ENCODE assay signal across 1 cellular context in the genomic region with DNA sequence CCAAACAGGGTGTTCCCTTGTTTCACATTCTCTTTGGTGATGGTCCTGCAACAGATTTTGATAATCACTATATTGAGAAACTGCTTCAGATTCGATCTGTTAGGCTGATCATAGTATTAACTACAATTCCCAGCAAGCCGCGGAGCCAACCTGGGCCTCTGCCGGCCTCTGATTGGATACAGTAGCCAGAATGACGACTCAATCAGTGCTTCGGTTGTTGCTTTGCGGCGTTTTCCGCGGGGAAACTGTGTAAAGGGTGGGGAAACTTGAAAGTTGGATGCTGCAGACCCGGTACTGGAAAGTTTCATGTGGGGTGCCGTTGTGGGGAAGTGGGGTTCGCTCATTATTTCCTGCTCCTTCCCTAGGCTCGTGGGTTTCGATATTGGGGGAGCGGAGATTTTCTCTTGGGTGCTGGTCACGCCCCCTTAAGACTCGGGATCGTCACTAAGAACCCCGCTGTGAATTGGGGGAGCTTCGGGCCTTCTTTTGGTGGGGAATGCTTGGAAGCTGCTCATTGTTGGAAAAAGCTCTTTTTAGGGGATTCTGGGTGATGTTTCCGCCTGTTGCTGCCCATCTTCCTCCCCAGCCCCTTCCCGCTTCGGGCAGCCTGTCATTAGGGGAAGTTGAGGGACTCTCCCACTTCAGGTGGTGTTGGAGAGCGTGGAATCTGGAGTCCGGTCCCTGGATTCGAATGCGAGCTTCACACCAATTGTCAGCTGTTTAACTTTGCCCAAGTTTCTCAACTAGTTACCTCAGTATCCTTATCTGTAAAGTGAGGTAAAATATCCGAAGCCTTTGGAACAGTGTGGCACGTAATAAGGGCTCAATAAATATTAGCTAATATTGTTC.
TF ChIP-seq lines count a peak whose summit lies in the region.

A gene (plus strand): TSS at position 217 of the 849 bp plus-strand sequence.

TF ChIP-seq in HEK293, 187 proteins besides CTCF, POLR2A, EP300 and RAD21 (continued from another document and continues in another):
- TF ChIP-seq ZNF626 (tag by site-specific recombination; IDR thresholded peaks at IDR 0.05) (no peak), ZNF792 (tag by site-specific recombination; IDR thresholded peaks at IDR 0.05) (no peak), SCRT1 (tag by site-specific recombination; IDR thresholded peaks at IDR 0.05; ENCODE audit: borderline replicate concordance) (no peak), ZNF791 (tag by site-specific recombination; IDR thresholded peaks at IDR 0.05) (no peak), ZIC2 (tag by site-specific recombination; IDR thresholded peaks at IDR 0.05) (no peak), ZNF768 (tag by site-specific recombination; IDR thresholded peaks at IDR 0.05) (no peak), ZBTB21 (tag by site-specific recombination; IDR thresholded peaks at IDR 0.05) (no peak), ZNF423 (tag by site-specific recombination; IDR thresholded peaks at IDR 0.05) (no peak), TCF7L2 (IDR thresholded peaks at IDR 0.05; ENCODE audit: borderline replicate concordance, low read depth, low read length) (no peak), ZNF76 (tag by site-specific recombination; IDR thresholded peaks at IDR 0.05; ENCODE audit: borderline replicate concordance, low read depth) (peak; percentile 69; the same call in 1 of the 2 replicates), ZNF677 (tag by site-specific recombination; IDR thresholded peaks at IDR 0.05) (no peak), ZNF202 (tag by site-specific recombination; IDR thresholded peaks at IDR 0.05; ENCODE audit: borderline replicate concordance) (no peak), ZSCAN16 (tag by site-specific recombination; IDR thresholded peaks at IDR 0.05) (no peak), ZNF777 (tag by site-specific recombination; IDR thresholded peaks at IDR 0.05; ENCODE audit: borderline replicate concordance) (no peak), ZBTB17 (tag by site-specific recombination; IDR thresholded peaks at IDR 0.05) (peak; percentile 63), ZNF514 (tag by site-specific recombination; IDR thresholded peaks at IDR 0.05) (no peak), ZNF623 (tag by site-specific recombination; IDR thresholded peaks at IDR 0.05) (no peak), ZNF394 (tag by site-specific recombination; IDR thresholded peaks at IDR 0.05; ENCODE audit: borderline replicate concordance) (no peak), ZNF133 (tag by site-specific recombination; IDR thresholded peaks at IDR 0.05) (no peak), ZBTB8A (tag by site-specific recombination; IDR thresholded peaks at IDR 0.05) (no peak), KLF9 (tag by site-specific recombination; IDR thresholded peaks at IDR 0.05; ENCODE audit: low read depth) (peak; percentile 89), WT1 (tag by site-specific recombination; IDR thresholded peaks at IDR 0.05) (no peak), GLIS2 (tag by site-specific recombination; IDR thresholded peaks at IDR 0.05) (no peak), ZNF426 (tag by site-specific recombination; IDR thresholded peaks at IDR 0.05) (no peak), ZNF785 (tag by site-specific recombination; IDR thresholded peaks at IDR 0.05) (no peak), ZNF2 (tag by site-specific recombination; IDR thresholded peaks at IDR 0.05) (no peak), ZFHX2 (tag by site-specific recombination; conservative IDR thresholded peaks at IDR 0.05) (no peak), SALL2 (tag by site-specific recombination; IDR thresholded peaks at IDR 0.05; ENCODE audit: borderline replicate concordance) (no peak), ZEB2 (tag by site-specific recombination; IDR thresholded peaks at IDR 0.05) (no peak; the same call in 1 of the 2 replicates), ZNF521 (tag by site-specific recombination; IDR thresholded peaks at IDR 0.05) (no peak), ZNF707 (tag by site-specific recombination; IDR thresholded peaks at IDR 0.05) (no peak), HOXA7 (CRISPR knock-in tag; IDR thresholded peaks at IDR 0.05; ENCODE audit: borderline replicate concordance) (no peak), ZNF610 (tag by site-specific recombination; IDR thresholded peaks at IDR 0.05; ENCODE audit: borderline replicate concordance) (no peak), SP2 (tag by site-specific recombination; IDR thresholded peaks at IDR 0.05) (peak; percentile 50), ZNF311 (tag by site-specific recombination; IDR thresholded peaks at IDR 0.05; ENCODE audit: borderline replicate concordance) (no peak), ZNF121 (tag by site-specific recombination; IDR thresholded peaks at IDR 0.05) (no peak), OSR2 (tag by site-specific recombination; IDR thresholded peaks at IDR 0.05) (peak; percentile 82), ZNF184 (tag by site-specific recombination; IDR thresholded peaks at IDR 0.05) (no peak), ZXDB (tag by site-specific recombination; IDR thresholded peaks at IDR 0.05) (no peak; the same call in 1 of the 2 replicates), ZNF654 (tag by site-specific recombination; IDR thresholded peaks at IDR 0.05; ENCODE audit: low read depth) (no peak), ZNF248 (tag by site-specific recombination; IDR thresholded peaks at IDR 0.05) (no peak)
- TF ChIP-seq, protein P1, sequence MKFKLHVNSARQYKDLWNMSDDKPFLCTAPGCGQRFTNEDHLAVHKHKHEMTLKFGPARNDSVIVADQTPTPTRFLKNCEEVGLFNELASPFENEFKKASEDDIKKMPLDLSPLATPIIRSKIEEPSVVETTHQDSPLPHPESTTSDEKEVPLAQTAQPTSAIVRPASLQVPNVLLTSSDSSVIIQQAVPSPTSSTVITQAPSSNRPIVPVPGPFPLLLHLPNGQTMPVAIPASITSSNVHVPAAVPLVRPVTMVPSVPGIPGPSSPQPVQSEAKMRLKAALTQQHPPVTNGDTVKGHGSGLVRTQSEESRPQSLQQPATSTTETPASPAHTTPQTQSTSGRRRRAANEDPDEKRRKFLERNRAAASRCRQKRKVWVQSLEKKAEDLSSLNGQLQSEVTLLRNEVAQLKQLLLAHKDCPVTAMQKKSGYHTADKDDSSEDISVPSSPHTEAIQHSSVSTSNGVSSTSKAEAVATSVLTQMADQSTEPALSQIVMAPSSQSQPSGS (tag by site-specific recombination; IDR thresholded peaks at IDR 0.05; ENCODE audit: low read depth), result no peak
- TF ChIP-seq, protein P2, sequence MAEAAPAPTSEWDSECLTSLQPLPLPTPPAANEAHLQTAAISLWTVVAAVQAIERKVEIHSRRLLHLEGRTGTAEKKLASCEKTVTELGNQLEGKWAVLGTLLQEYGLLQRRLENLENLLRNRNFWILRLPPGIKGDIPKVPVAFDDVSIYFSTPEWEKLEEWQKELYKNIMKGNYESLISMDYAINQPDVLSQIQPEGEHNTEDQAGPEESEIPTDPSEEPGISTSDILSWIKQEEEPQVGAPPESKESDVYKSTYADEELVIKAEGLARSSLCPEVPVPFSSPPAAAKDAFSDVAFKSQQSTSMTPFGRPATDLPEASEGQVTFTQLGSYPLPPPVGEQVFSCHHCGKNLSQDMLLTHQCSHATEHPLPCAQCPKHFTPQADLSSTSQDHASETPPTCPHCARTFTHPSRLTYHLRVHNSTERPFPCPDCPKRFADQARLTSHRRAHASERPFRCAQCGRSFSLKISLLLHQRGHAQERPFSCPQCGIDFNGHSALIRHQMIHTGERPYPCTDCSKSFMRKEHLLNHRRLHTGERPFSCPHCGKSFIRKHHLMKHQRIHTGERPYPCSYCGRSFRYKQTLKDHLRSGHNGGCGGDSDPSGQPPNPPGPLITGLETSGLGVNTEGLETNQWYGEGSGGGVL (tag by site-specific recombination; IDR thresholded peaks at IDR 0.05), result no peak
- TF ChIP-seq, protein P3, sequence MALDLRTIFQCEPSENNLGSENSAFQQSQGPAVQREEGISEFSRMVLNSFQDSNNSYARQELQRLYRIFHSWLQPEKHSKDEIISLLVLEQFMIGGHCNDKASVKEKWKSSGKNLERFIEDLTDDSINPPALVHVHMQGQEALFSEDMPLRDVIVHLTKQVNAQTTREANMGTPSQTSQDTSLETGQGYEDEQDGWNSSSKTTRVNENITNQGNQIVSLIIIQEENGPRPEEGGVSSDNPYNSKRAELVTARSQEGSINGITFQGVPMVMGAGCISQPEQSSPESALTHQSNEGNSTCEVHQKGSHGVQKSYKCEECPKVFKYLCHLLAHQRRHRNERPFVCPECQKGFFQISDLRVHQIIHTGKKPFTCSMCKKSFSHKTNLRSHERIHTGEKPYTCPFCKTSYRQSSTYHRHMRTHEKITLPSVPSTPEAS (tag by site-specific recombination; IDR thresholded peaks at IDR 0.05), result no peak
- TF ChIP-seq, protein P4, sequence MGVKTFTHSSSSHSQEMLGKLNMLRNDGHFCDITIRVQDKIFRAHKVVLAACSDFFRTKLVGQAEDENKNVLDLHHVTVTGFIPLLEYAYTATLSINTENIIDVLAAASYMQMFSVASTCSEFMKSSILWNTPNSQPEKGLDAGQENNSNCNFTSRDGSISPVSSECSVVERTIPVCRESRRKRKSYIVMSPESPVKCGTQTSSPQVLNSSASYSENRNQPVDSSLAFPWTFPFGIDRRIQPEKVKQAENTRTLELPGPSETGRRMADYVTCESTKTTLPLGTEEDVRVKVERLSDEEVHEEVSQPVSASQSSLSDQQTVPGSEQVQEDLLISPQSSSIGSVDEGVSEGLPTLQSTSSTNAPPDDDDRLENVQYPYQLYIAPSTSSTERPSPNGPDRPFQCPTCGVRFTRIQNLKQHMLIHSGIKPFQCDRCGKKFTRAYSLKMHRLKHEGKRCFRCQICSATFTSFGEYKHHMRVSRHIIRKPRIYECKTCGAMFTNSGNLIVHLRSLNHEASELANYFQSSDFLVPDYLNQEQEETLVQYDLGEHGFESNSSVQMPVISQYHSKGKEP (tag by site-specific recombination; IDR thresholded peaks at IDR 0.05), result no peak
- TF ChIP-seq, protein P5, sequence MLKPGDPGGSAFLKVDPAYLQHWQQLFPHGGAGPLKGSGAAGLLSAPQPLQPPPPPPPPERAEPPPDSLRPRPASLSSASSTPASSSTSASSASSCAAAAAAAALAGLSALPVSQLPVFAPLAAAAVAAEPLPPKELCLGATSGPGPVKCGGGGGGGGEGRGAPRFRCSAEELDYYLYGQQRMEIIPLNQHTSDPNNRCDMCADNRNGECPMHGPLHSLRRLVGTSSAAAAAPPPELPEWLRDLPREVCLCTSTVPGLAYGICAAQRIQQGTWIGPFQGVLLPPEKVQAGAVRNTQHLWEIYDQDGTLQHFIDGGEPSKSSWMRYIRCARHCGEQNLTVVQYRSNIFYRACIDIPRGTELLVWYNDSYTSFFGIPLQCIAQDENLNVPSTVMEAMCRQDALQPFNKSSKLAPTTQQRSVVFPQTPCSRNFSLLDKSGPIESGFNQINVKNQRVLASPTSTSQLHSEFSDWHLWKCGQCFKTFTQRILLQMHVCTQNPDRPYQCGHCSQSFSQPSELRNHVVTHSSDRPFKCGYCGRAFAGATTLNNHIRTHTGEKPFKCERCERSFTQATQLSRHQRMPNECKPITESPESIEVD (tag by site-specific recombination; IDR thresholded peaks at IDR 0.05), result no peak
- TF ChIP-seq, protein P6, sequence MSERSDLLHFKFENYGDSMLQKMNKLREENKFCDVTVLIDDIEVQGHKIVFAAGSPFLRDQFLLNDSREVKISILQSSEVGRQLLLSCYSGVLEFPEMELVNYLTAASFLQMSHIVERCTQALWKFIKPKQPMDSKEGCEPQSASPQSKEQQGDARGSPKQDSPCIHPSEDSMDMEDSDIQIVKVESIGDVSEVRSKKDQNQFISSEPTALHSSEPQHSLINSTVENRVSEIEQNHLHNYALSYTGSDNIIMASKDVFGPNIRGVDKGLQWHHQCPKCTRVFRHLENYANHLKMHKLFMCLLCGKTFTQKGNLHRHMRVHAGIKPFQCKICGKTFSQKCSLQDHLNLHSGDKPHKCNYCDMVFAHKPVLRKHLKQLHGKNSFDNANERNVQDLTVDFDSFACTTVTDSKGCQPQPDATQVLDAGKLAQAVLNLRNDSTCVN (tag by site-specific recombination; optimal IDR thresholded peaks at IDR 0.05), result no peak
- TF ChIP-seq, protein P7, sequence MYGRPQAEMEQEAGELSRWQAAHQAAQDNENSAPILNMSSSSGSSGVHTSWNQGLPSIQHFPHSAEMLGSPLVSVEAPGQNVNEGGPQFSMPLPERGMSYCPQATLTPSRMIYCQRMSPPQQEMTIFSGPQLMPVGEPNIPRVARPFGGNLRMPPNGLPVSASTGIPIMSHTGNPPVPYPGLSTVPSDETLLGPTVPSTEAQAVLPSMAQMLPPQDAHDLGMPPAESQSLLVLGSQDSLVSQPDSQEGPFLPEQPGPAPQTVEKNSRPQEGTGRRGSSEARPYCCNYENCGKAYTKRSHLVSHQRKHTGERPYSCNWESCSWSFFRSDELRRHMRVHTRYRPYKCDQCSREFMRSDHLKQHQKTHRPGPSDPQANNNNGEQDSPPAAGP (tag by site-specific recombination; IDR thresholded peaks at IDR 0.05), result no peak
- TF ChIP-seq, protein P8, sequence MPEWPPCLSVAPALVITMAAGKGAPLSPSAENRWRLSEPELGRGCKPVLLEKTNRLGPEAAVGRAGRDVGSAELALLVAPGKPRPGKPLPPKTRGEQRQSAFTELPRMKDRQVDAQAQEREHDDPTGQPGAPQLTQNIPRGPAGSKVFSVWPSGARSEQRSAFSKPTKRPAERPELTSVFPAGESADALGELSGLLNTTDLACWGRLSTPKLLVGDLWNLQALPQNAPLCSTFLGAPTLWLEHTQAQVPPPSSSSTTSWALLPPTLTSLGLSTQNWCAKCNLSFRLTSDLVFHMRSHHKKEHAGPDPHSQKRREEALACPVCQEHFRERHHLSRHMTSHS (tag by site-specific recombination; IDR thresholded peaks at IDR 0.05), result no peak
- TF ChIP-seq, protein P9, sequence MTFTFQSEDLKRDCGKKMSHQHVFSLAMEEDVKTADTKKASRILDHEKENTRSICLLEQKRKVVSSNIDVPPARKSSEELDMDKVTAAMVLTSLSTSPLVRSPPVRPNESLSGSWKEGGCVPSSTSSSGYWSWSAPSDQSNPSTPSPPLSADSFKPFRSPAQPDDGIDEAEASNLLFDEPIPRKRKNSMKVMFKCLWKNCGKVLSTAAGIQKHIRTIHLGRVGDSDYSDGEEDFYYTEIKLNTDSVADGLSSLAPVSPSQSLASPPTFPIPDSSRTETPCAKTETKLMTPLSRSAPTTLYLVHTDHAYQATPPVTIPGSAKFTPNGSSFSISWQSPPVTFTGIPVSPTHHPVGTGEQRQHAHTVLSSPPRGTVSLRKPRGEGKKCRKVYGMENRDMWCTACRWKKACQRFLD (tag by site-specific recombination; IDR thresholded peaks at IDR 0.05), result no peak
- TF ChIP-seq, protein P10, sequence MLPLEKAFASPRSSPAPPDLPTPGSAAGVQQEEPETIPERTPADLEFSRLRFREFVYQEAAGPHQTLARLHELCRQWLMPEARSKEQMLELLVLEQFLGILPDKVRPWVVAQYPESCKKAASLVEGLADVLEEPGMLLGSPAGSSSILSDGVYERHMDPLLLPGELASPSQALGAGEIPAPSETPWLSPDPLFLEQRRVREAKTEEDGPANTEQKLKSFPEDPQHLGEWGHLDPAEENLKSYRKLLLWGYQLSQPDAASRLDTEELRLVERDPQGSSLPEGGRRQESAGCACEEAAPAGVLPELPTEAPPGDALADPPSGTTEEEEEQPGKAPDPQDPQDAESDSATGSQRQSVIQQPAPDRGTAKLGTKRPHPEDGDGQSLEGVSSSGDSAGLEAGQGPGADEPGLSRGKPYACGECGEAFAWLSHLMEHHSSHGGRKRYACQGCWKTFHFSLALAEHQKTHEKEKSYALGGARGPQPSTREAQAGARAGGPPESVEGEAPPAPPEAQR (tag by site-specific recombination; IDR thresholded peaks at IDR 0.05), result no peak
